ENCODE assay signal across 11 cellular contexts in the genomic region with DNA sequence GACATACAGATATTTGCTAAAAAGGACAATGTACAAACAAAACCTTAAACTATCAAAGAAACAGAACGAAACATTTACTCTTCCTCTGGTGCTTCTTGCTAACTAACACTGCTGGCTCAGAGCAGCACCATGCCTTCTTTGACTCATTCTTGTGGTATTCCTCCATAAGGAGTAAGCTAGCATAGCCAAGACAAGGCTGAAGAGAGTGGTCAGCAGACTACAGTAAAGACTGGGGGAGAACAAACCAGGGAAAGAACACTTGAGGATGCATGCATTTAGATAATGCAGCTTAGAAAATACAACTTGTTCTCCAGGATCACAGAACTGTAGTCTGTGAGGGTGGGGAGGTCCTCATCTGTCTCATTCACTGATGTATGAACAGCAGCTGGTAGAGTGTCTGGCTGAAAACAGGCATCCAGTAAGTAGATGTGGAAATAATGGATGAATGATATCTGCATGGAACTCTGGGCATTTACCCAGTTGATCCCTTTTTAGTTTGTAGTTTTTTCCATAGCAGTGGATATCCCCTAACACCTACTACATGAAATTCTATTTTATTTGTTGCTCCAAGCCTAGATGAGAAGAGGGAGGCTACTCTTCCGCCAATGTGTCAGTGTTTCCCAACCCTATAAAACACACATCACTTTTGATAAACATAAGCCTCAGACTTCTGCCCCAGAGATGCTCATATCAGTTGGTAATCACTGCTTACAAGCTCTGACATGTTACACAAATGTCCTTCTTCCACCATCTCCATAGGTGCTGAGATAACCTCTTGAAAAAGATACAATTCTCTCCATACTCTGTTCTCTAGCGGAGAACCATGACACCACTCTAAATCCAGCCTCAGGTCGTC. TPM values are rescaled to one million over a fixed set of nuclear protein-coding genes. Genes with fewer than 3 reads are reported as not detected.
DNase-seq lines count a peak whose midpoint lies in the region; ATAC-seq and TF ChIP-seq lines count a peak whose summit lies in the region.
"Had no signal": no experiment of that assay in that cellular context is flagged by ENCODE, and none has a peak within 500 bp of the region (broad histone marks: within the 10 kb centered on the region; RNA-seq: fewer than 3 reads in every experiment).

No MANE protein-coding gene starts in this region.

- no peak overlapping the region for H3K27ac ChIP-seq in right atrium auricular region

- H3K4me1 ChIP-seq in right atrium auricular region: peaks cover 0 to 12% of the 10 kb centered on the region in 2 donors

- H3K27ac Mint-ChIP-seq in T-helper 17 cell: peak overlapping the region; percentile 51
- peak overlapping the region; percentile 1 for H3K27ac Mint-ChIP-seq in osteocyte (ENCODE audit: unreplicated experiment)

- ATAC-seq in T-helper 17 cell (no peak), GM19395 (IDR thresholded peaks at IDR 0.05; ENCODE audit: unreplicated experiment) (no peak)

- H3K4me3 ChIP-seq in fibroblast of mammary gland (ENCODE audit: control insufficient read depth, low read depth, low read length) (no peak overlapping the region), right atrium auricular region (no peak overlapping the region)

- H3K9me3 ChIP-seq in T-helper 17 cell (ENCODE audit: control insufficient read depth, low read length, poor library complexity, severe bottlenecking): no peaks in the 10 kb centered on the region
- no peaks in the 10 kb centered on the region for H3K9me3 ChIP-seq in right atrium auricular region

- peaks cover 67% of the 10 kb centered on the region for H3K36me3 ChIP-seq in right atrium auricular region

- H3K4me1 Mint-ChIP-seq in T-helper 17 cell: peaks cover 30% of the 10 kb centered on the region
- H3K4me1 Mint-ChIP-seq in osteocyte (ENCODE audit: unreplicated experiment): peaks cover 15% of the 10 kb centered on the region

- no peak overlapping the region for H3K4me3 Mint-ChIP-seq in T-helper 17 cell
- H3K4me3 Mint-ChIP-seq in osteocyte (ENCODE audit: unreplicated experiment): no peak overlapping the region

- H3K27me3 ChIP-seq in right atrium auricular region: no peaks in the 10 kb centered on the region

- TF ChIP-seq CTCF in fibroblast of mammary gland (conservative IDR thresholded peaks at IDR 0.05; ENCODE audit: control insufficient read depth, insufficient read depth, low read depth, low read length) (no peak), osteocyte (IDR thresholded peaks at IDR 0.05) (no peak), right atrium auricular region (IDR thresholded peaks at IDR 0.05) (no peak)

- DNase-seq in ELR (ENCODE audit: low read depth) (peak; percentile 86), T-helper 17 cell (no peak), fibroblast of mammary gland (ENCODE audit: low read depth) (peak; percentile 82), osteocyte (ENCODE audit: extremely low spot score, unreplicated experiment) (no peak), right atrium auricular region (ENCODE audit: low spot score) (no peak), NOMO-1 treated with dmso at 0.1 percent for 144 hours (lab: John Stamatoyannopoulos, UW; ENCODE audit: unreplicated experiment) (no peak), activated gamma-delta T cell (lab: John Stamatoyannopoulos, UW) (no peak)
- DNase-seq: Calu3; effector CD8-positive, alpha-beta T cell; kidney had no signal

- H3K9me3 Mint-ChIP-seq in osteocyte (ENCODE audit: unreplicated experiment): no peaks in the 10 kb centered on the region

- no peaks in the 10 kb centered on the region for H3K27me3 Mint-ChIP-seq in T-helper 17 cell
- H3K27me3 Mint-ChIP-seq in osteocyte (ENCODE audit: unreplicated experiment): no peaks in the 10 kb centered on the region

- H3K36me3 Mint-ChIP-seq in T-helper 17 cell (ENCODE audit: low read depth) (peaks cover 15% of the 10 kb centered on the region), osteocyte (ENCODE audit: unreplicated experiment) (peaks cover 63% of the 10 kb centered on the region)

RNA-seq across cellular contexts. Expression of gene SNX19, which starts 7.3 kb away (rescaled TPM):
- total RNA-seq in T-helper 17 cell (10 to 100 TPM; 64.6 to 67.3 TPM), osteocyte (68.4 and 71.1 TPM in 2 replicates), right atrium auricular region (10 to 100 TPM; 66.9 to 85.1 TPM)

Comparison
In these comparisons a context has a peak if more than half of its experiments do, and no peak if none do; other contexts are left out.
1. DNase-seq: peak in ELR (single experiment) and fibroblast of mammary gland (single experiment); none in T-helper 17 cell (0 of 3), osteocyte (single experiment), right atrium auricular region (single experiment), NOMO-1 treated with dmso at 0.1 percent for 144 hours (single experiment) and activated gamma-delta T cell (single experiment).